In genomic region chr12:46386360-46386867, GRCh38 we compare ENCODE assay signal across 9 cellular contexts. TPM values are rescaled to one million over a fixed set of nuclear protein-coding genes. Genes with fewer than 3 reads are reported as not detected.
DNase-seq lines count a peak whose midpoint lies in the region; ATAC-seq, FAIRE-seq and TF ChIP-seq lines count a peak whose summit lies in the region.
"Had no signal": no experiment of that assay in that cellular context is flagged by ENCODE, and none has a peak within 500 bp of the region (broad histone marks: within the 10 kb centered on the region; RNA-seq: fewer than 3 reads in every experiment).

No MANE protein-coding gene starts in this region.

- H3K4me1 ChIP-seq in A549, result peaks cover 73% of the 10 kb centered on the region

- WGBS in A549 (ENCODE audit: missing lambda C conversion rate), result 6% methylated on average over 3 of the region's 3 CpGs

- H3K4me2 ChIP-seq in A549, result peak overlapping the region; percentile 97

- peak in 1 of 2 experiments; percentile 59; a peak in 4 of 5 replicates for TF ChIP-seq RAD21 in A549 (conservative IDR thresholded peaks at IDR 0.05 in 1 of 2, IDR thresholded peaks at IDR 0.05 in 1 of 2)

- intact Hi-C loops in activated B cell treated with CpG ODN at 0.5 μM for 24 hours (cut with micrococcal nuclease), result loop anchor here (5.0 to 10.0 kb wide), 4 partner anchors 48 to 1426 kb away; no protein-coding TSS in a partner anchor

- H3K27ac Mint-ChIP-seq in activated B cell treated with CpG ODN at 0.5 μM for 24 hours, result peak overlapping the region; percentile 94

- ATAC-seq in A549 (no peak; a peak in 1 of 6 replicates), activated B cell treated with CpG ODN at 0.5 μM for 24 hours (ENCODE audit: low read depth) (no peak), HG02973 (IDR thresholded peaks at IDR 0.05; ENCODE audit: unreplicated experiment) (no peak), HG03342 (IDR thresholded peaks at IDR 0.05; ENCODE audit: unreplicated experiment) (no peak)

- peak in 1 of 2 experiments; percentile 86 for DNase-seq in A549 (ENCODE audit: low read depth in 1 of 2, low spot score in 1 of 2)
- DNase-seq in HCEC 1CT, result peak; percentile 98
- no peak for DNase-seq in activated B cell treated with CpG ODN at 0.5 μM for 24 hours
- no peak for DNase-seq in NCI-H2107 (lab: John Stamatoyannopoulos, UW)
- no peak for DNase-seq in NAMALWA (ENCODE audit: low spot score)
- DNase-seq: activated CD4-positive, alpha-beta T cell treated with anti-CD3 and anti-CD28 coated beads, Interleukin-2, amount 50 U/mL, for 48 hours had no signal

- TF ChIP-seq EP300 in A549 (IDR thresholded peaks at IDR 0.05), result peak; percentile 86 to 87; a peak in 2 of 5 replicates

- H3K36me3 Mint-ChIP-seq in activated B cell treated with CpG ODN at 0.5 μM for 24 hours (ENCODE audit: low read depth), result peaks cover 4% of the 10 kb centered on the region

- CTCF ChIA-PET in A549 (lab: Yijun Ruan, JAX), result interaction anchor here (0.9 to 1.4 kb wide), 5 partner anchors 11 to 247 kb away, joined by 3 to 4 read pairs (median 3); no protein-coding TSS in a partner anchor
- CTCF ChIA-PET in activated B cell treated with CpG ODN at 0.5 μM for 24 hours (lab: Charles Lee), result interaction anchor here (1.3 to 2.2 kb wide), 3 partner anchors 15 to 275 kb away, joined by 4 to 10 read pairs (median 8); no protein-coding TSS in a partner anchor

- no peak for TF ChIP-seq POLR2A in A549 (IDR thresholded peaks at IDR 0.05; ENCODE audit: low read length)

- no peaks in the 10 kb centered on the region for H3K9me3 ChIP-seq in A549

- FAIRE-seq in A549 (lab: Jason Lieb, UNC), result peak; percentile 83

- no peaks in the 10 kb centered on the region for H3K9me3 Mint-ChIP-seq in activated B cell treated with CpG ODN at 0.5 μM for 24 hours

- TF ChIP-seq CTCF in A549 (IDR thresholded peaks at IDR 0.05) (no peak), activated B cell treated with CpG ODN at 0.5 μM for 24 hours (IDR thresholded peaks at IDR 0.05) (no peak)

- POLR2A ChIA-PET in A549 (lab: Yijun Ruan, JAX) (interaction anchor here (0.6 to 1.9 kb wide), 6 partner anchors 15 to 137 kb away, joined by 3 to 15 read pairs (median 4); no protein-coding TSS in a partner anchor), activated B cell treated with CpG ODN at 0.5 μM for 24 hours (lab: Charles Lee) (interaction anchor here (0.5 to 9.0 kb wide), 15 partner anchors 8 to 669 kb away, joined by 3 to 166 read pairs (median 5); partner anchors contain the start of genes SLC38A1 and SLC38A2)

- no peaks in the 10 kb centered on the region for H3K27me3 ChIP-seq in layer of hippocampus (ENCODE audit: control insufficient read depth, insufficient read depth, low read length)

- H3K4me1 Mint-ChIP-seq in activated B cell treated with CpG ODN at 0.5 μM for 24 hours, result peaks cover 78% of the 10 kb centered on the region

- H3K4me3 ChIP-seq in A549, result 0 out of 3 replicates have a peak overlapping the region, but pooled peaks have one; percentile 10

- no peaks in the 10 kb centered on the region for H3K27me3 Mint-ChIP-seq in activated B cell treated with CpG ODN at 0.5 μM for 24 hours

- H3K27ac ChIP-seq in A549 (peak overlapping the region; percentile 93 to 99), layer of hippocampus (ENCODE audit: low read depth, low read length) (peak overlapping the region; percentile 0)

- peak overlapping the region; percentile 60 for H3K4me3 Mint-ChIP-seq in activated B cell treated with CpG ODN at 0.5 μM for 24 hours

TF ChIP-seq in A549, 52 proteins besides CTCF, POLR2A, EP300 and RAD21:
- TF ChIP-seq CBX8 (IDR thresholded peaks at IDR 0.05) (no peak), SREBF2 (IDR thresholded peaks at IDR 0.05) (no peak), JUN (IDR thresholded peaks at IDR 0.05) (peak; percentile 56 to 96; a peak in 3 of 5 replicates), CEBPB (IDR thresholded peaks at IDR 0.05) (peak; percentile 85 to 93), USF2 (IDR thresholded peaks at IDR 0.05) (no peak), ZNF302 (CRISPR knock-in tag; IDR thresholded peaks at IDR 0.05) (no peak), FOSL2 (IDR thresholded peaks at IDR 0.05) (peak; percentile 82), FOSL2 (CRISPR knock-in tag; IDR thresholded peaks at IDR 0.05) (peak; percentile 90), BCL3 (IDR thresholded peaks at IDR 0.05) (peak; percentile 86; the same call in 1 of the 3 replicates), JUNB (IDR thresholded peaks at IDR 0.05) (peak; percentile 97), SMC3 (IDR thresholded peaks at IDR 0.05) (peak; percentile 59; the same call in 2 of the 3 replicates), EHMT2 (IDR thresholded peaks at IDR 0.05; ENCODE audit: low read depth) (no peak), GATA3 (IDR thresholded peaks at IDR 0.05; ENCODE audit: borderline replicate concordance) (peak; percentile 91), HES2 (IDR thresholded peaks at IDR 0.05) (peak; percentile 50; the same call in 1 of the 2 replicates), MAZ (IDR thresholded peaks at IDR 0.05; ENCODE audit: borderline replicate concordance, low read depth, low read length) (no peak)
- TF ChIP-seq, protein P1, sequence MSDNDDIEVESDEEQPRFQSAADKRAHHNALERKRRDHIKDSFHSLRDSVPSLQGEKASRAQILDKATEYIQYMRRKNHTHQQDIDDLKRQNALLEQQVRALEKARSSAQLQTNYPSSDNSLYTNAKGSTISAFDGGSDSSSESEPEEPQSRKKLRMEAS (IDR thresholded peaks at IDR 0.05), result peak; percentile 36; the same call in 1 of the 2 replicates
TF ChIP-seq in A549: peak in this region for 9.

RNA-seq across cellular contexts. Expression of gene SLC38A2, which starts 13.8 kb away (rescaled TPM):
- polyA plus RNA-seq in A549 (2011; rRNA removed) (366 and 519 TPM in 2 replicates), A549 (2017; fragmentation: RNase III; extraction: RNeasy Plus Mini Kit Qiagen cat#74134 plus additional on column Dnase treatment) (131 to 195 TPM (median 187 TPM) in 3 replicates)
- 38.6 and 50.8 TPM in 2 replicates for polyA plus RNA-seq in A549 (2012; cell fraction: cytosol; rRNA removed)
- polyA plus RNA-seq in A549 (2012; cell fraction: nucleus; rRNA removed), result 108 and 151 TPM in 2 replicates
- 230 and 257 TPM in 2 replicates for polyA minus RNA-seq in A549 (2011; rRNA and poly(A)+ RNA removed)
- total RNA-seq in activated B cell treated with CpG ODN at 0.5 μM for 24 hours, result 231 and 247 TPM in 2 replicates
